In the genomic region with DNA sequence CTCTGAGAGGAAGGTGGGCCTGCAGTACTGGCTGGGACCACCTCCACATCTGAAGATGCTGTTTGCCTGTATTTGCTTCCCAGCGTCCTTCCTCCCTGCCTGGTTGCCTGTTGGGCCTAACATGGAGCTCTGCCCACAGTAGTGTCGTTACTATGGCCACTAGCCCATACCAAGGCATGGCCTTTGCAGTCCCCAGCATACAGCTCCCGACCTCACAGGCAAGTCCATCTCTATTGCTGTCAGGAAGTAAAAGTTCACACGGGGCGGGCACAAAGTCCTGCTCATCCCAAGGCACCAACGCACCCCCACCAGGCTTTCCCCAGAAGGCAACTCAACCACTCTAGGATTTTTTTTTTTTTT, we compare ENCODE assay signal across 1 cellular context.
TF ChIP-seq lines count a peak whose summit lies in the region.

No MANE protein-coding gene starts in this region.

TF ChIP-seq in SK-N-SH, 30 proteins besides CTCF, POLR2A, EP300 and RAD21:
- 0 out of 2 replicates have a peak, but pooled peaks have one; percentile 22 for TF ChIP-seq FOXJ3 (CRISPR knock-in tag; IDR thresholded peaks at IDR 0.05)
- no peak for TF ChIP-seq RCOR1 (IDR thresholded peaks at IDR 0.05; ENCODE audit: low read length)
- TF ChIP-seq GATA2 (CRISPR knock-in tag; IDR thresholded peaks at IDR 0.05) = no peak
TF ChIP-seq in SK-N-SH: peak in this region for 1.
